In the genomic region with DNA sequence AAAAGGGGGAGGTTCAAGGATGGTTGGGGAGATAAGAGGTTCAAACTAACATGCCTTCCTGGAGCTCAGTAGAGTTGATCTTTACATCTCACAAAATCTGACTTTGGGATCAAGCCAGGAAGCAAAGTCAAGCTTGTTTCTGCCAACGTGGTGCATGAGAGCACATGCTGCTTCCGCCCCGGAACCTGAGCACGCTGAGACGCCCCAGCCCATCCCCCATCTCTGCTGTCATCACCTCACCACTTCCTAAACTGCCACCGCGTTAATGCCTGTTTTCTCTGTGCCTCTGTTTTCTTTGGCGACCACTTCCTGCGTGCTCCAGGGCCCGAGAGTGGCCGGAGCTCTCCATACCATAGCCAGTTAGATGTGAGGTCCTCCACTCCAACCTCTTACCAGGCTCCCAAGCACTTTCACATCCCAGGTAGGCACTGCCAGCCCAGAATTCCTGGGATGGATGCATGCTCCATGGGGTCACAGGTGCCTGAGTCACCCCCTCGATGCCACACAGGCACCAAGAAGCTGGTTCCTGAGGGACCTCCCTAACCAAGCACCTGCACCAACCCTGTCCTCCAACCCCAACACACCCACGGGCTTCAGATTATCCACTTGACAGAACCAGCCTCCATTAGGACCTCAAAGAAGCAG, we compare ENCODE assay signal across 9 cellular contexts. TPM values are rescaled to one million over a fixed set of nuclear protein-coding genes. Genes with fewer than 3 reads are reported as not detected.
DNase-seq lines count a peak whose midpoint lies in the region; ATAC-seq and TF ChIP-seq lines count a peak whose summit lies in the region.
"Had no signal": no experiment of that assay in that cellular context is flagged by ENCODE, and none has a peak within 500 bp of the region (broad histone marks: within the 10 kb centered on the region; RNA-seq: fewer than 3 reads in every experiment).

No MANE protein-coding gene starts in this region.

- intact Hi-C loops in dorsolateral prefrontal cortex (cut with DNase I) = no loop called here

- peaks cover 2% of the 10 kb centered on the region for H3K36me3 Mint-ChIP-seq in central memory CD8-positive, alpha-beta T cell (ENCODE audit: insufficient read depth)

- peak; percentile 52 to 58 for DNase-seq in activated CD4-positive, alpha-beta T cell treated with anti-CD3 and anti-CD28 coated beads for 24 hours (ENCODE audit: low read depth in 2 of 2)
- peak; percentile 60 to 78 for DNase-seq in central memory CD8-positive, alpha-beta T cell (ENCODE audit: low spot score in 2 of 2)
- peak; percentile 59 for DNase-seq in stimulated activated CD8-positive, alpha-beta memory T cell treated with anti-CD3 and anti-CD28 coated beads, Interleukin-12 subunit alpha, Interleukin-12 subunit beta, amount 100 ng/mL, for 4 hours (ENCODE audit: low read depth)
- DNase-seq in NCI-H2081 (lab: John Stamatoyannopoulos, UW) (no peak), dorsolateral prefrontal cortex (no peak), GM19240 (ENCODE audit: insufficient read length, low spot score) (no peak)

- H3K27me3 ChIP-seq in dorsolateral prefrontal cortex = no peaks in the 10 kb centered on the region
- H3K27me3 ChIP-seq: upper lobe of left lung had no signal

- no peak overlapping the region for H3K27ac ChIP-seq in dorsolateral prefrontal cortex

- peaks cover 46% of the 10 kb centered on the region for H3K4me1 Mint-ChIP-seq in central memory CD8-positive, alpha-beta T cell

- H3K9me3 Mint-ChIP-seq in central memory CD8-positive, alpha-beta T cell = no peaks in the 10 kb centered on the region

- TF ChIP-seq CTCF in dorsolateral prefrontal cortex (IDR thresholded peaks at IDR 0.05 in 54 of 56, conservative IDR thresholded peaks at IDR 0.05 in 2 of 56; ENCODE audit: low read depth in 1 of 56, partially characterized antibody in 56 of 56) = no peak

- H3K4me3 ChIP-seq in dorsolateral prefrontal cortex = no peak overlapping the region
- H3K4me3 ChIP-seq: upper lobe of left lung had no signal

- ATAC-seq in GM21367 (IDR thresholded peaks at IDR 0.05; ENCODE audit: unreplicated experiment) = peak; percentile 72
- ATAC-seq in central memory CD8-positive, alpha-beta T cell (replicated peaks; ENCODE audit: extremely low read depth, poor library complexity, severe bottlenecking) = peak; percentile 98
- ATAC-seq in HG03159 (IDR thresholded peaks at IDR 0.05; ENCODE audit: unreplicated experiment) = no peak

- peak overlapping the region; percentile 87 for H3K27ac Mint-ChIP-seq in central memory CD8-positive, alpha-beta T cell (ENCODE audit: low read depth)

- H3K27me3 Mint-ChIP-seq in central memory CD8-positive, alpha-beta T cell = peaks cover 13% of the 10 kb centered on the region

- peak overlapping the region; percentile 47 for H3K4me3 Mint-ChIP-seq in central memory CD8-positive, alpha-beta T cell

RNA-seq across cellular contexts. Expression of gene AFAP1L1, which starts 31.2 kb away (rescaled TPM):
- total RNA-seq in dorsolateral prefrontal cortex = 10 to 100 TPM in 3 of 120 experiments, 1 to 10 TPM in 116, under 1 TPM in 1; 0.86 to 11.0 (median 4.3) TPM

Comparison
In these comparisons a context has a peak if more than half of its experiments do, and no peak if none do; other contexts are left out.
1. DNase-seq: peak in activated CD4-positive, alpha-beta T cell treated with anti-CD3 and anti-CD28 coated beads for 24 hours (2 of 2), central memory CD8-positive, alpha-beta T cell (2 of 2) and stimulated activated CD8-positive, alpha-beta memory T cell treated with anti-CD3 and anti-CD28 coated beads, Interleukin-12 subunit alpha, Interleukin-12 subunit beta, amount 100 ng/mL, for 4 hours (single experiment); none in NCI-H2081 (0 of 2), dorsolateral prefrontal cortex (0 of 10) and GM19240 (single experiment).